Comparison of ENCODE assay signal across 24 cellular contexts in genomic region chr5:80057121-80057520, GRCh38.
"Had no signal": no experiment of that assay in that cellular context is flagged by ENCODE, and none has a peak within 500 bp of the region (broad histone marks: within the 10 kb centered on the region; RNA-seq: fewer than 3 reads in every experiment).

No MANE protein-coding gene starts in this region.

- DNase-seq: activated CD4-positive, alpha-beta T cell treated with anti-CD3 and anti-CD28 coated beads for 4 hours; activated CD4-positive, alpha-beta T cell treated with anti-CD3 and anti-CD28 coated beads, Interleukin-2, amount 10 ng/mL, durations not matched to agents 7 days and 5 days; activated CD4-positive, alpha-beta T cell treated with anti-CD3 and anti-CD28 coated beads, Interleukin-2, amount 50 U/mL, for 48 hours; activated CD4-positive, CD25-positive, alpha-beta regulatory T cell; activated CD4-positive, CD25-positive, alpha-beta regulatory T cell treated with anti-CD3 and anti-CD28 coated beads, Interleukin-2, amount 50 U/mL, for 72 hours; activated effector memory CD4-positive, alpha-beta T cell treated with Interleukin-2 at 50 U/mL for 16 hours; activated gamma-delta T cell treated with Interleukin-2 at 50 U/mL for 16 hours; activated naive CD4-positive, alpha-beta T cell treated with anti-CD3 and anti-CD28 coated beads, Interleukin-2, amount 50 U/mL, for 16 hours; activated naive CD4-positive, alpha-beta T cell treated with Interleukin-2 at 50 U/mL for 16 hours; activated T-cell treated with anti-CD3 and anti-CD28 coated beads, Interleukin-2, amount 50 U/mL, for 48 hours; amygdala; aorta; body of pancreas; cortex of kidney; dermis blood vessel endothelial cell; effector CD4-positive, alpha-beta T cell; effector memory CD8-positive, alpha-beta T cell; erythroblast; foreskin melanocyte; heart right ventricle; T-helper 2 cell had no signal

- H3K36me3 Mint-ChIP-seq: activated naive CD8-positive, alpha-beta T cell had no signal

- H3K4me1 ChIP-seq: body of pancreas, esophagus muscularis mucosa, gastroesophageal sphincter had no signal

- H3K4me3 Mint-ChIP-seq: activated CD4-positive, alpha-beta T cell treated with anti-CD3 and anti-CD28 coated beads, Interleukin-2, amount 10 ng/mL, durations not matched to agents 7 days and 5 days; activated naive CD8-positive, alpha-beta T cell; effector memory CD8-positive, alpha-beta T cell had no signal

- H3K27ac ChIP-seq: body of pancreas, esophagus muscularis mucosa, gastroesophageal sphincter, heart right ventricle had no signal

- H3K27me3 Mint-ChIP-seq: activated CD4-positive, alpha-beta T cell treated with anti-CD3 and anti-CD28 coated beads, Interleukin-2, amount 10 ng/mL, durations not matched to agents 7 days and 5 days; activated naive CD8-positive, alpha-beta T cell had no signal

- H3K4me3 ChIP-seq: body of pancreas, esophagus muscularis mucosa, gastroesophageal sphincter, heart right ventricle had no signal

- H3K9me3 Mint-ChIP-seq: activated CD4-positive, alpha-beta T cell treated with anti-CD3 and anti-CD28 coated beads, Interleukin-2, amount 10 ng/mL, durations not matched to agents 7 days and 5 days; effector memory CD8-positive, alpha-beta T cell had no signal

- H3K36me3 ChIP-seq: esophagus muscularis mucosa, gastroesophageal sphincter had no signal

- H3K27me3 ChIP-seq: body of pancreas, esophagus muscularis mucosa, gastroesophageal sphincter, heart right ventricle had no signal

- H3K27ac Mint-ChIP-seq: activated CD4-positive, alpha-beta T cell treated with anti-CD3 and anti-CD28 coated beads, Interleukin-2, amount 10 ng/mL, durations not matched to agents 7 days and 5 days; activated naive CD8-positive, alpha-beta T cell; effector memory CD8-positive, alpha-beta T cell had no signal

- H3K9me3 ChIP-seq: body of pancreas, esophagus muscularis mucosa, gastroesophageal sphincter, heart right ventricle had no signal

- ATAC-seq: body of pancreas; effector memory CD8-positive, alpha-beta T cell; gastroesophageal sphincter; heart right ventricle had no signal
